18 cellular contexts compared by ENCODE assay signal in genomic region chr17:77824780-77825280, GRCh38.
A peak's percentile ranks its signal among the peaks of the same experiment; 100 is the strongest.
DNase-seq lines count a peak whose midpoint lies in the region; ATAC-seq and TF ChIP-seq lines count a peak whose summit lies in the region.
"Had no signal": no experiment of that assay in that cellular context is flagged by ENCODE, and none has a peak within 500 bp of the region (broad histone marks: within the 10 kb centered on the region; RNA-seq: fewer than 3 reads in every experiment).

No MANE protein-coding gene starts in this region.

- peak; percentile 17 for DNase-seq in activated naive CD8-positive, alpha-beta T cell treated with anti-CD3 and anti-CD28 coated beads, Interleukin-2, amount 10 ng/mL, durations not matched to agents 7 days and 5 days
- DNase-seq in activated naive CD8-positive, alpha-beta T cell treated with anti-CD3 and anti-CD28 coated beads for 36 hours = no peak
- DNase-seq in H9 (peak; percentile 31), chondrocyte (ENCODE audit: low spot score) (peak; percentile 20), posterior vena cava (ENCODE audit: low spot score) (peak; percentile 73), HFFc6 (no peak)
- no peak for DNase-seq in activated T-cell treated with anti-CD3 and anti-CD28 coated beads, Interleukin-2, amount 50 U/mL, for 4 hours
- DNase-seq: CD4-positive, CD25-positive, alpha-beta regulatory T cell; H7; KBM-7; MG63; NCI-H2029; NCI-H446; NCI-H524 treated with DMSO at 0.1 percent for 48 hours; NCI-H774 had no signal

- TF ChIP-seq CTCF in H9 (conservative IDR thresholded peaks at IDR 0.05) (no peak), chondrocyte (IDR thresholded peaks at IDR 0.05) (no peak), HFFc6 (IDR thresholded peaks at IDR 0.05) (no peak)

- no peak overlapping the region for H3K4me2 ChIP-seq in H9 (ENCODE audit: insufficient read depth, insufficient read length, low read length)

- no peaks in the 10 kb centered on the region for H4K20me1 ChIP-seq in H9 (ENCODE audit: control insufficient read depth, insufficient read depth, insufficient read length)

- no peaks in the 10 kb centered on the region for H3K79me2 ChIP-seq in H9 (ENCODE audit: insufficient read depth, low read length)

- H3K9ac ChIP-seq in H9 (ENCODE audit: extremely low read depth, insufficient read length, low read length) = no peak overlapping the region

- intact Hi-C loops in posterior vena cava (cut with DNase I) = no loop called here

- no peak overlapping the region for H2BK20ac ChIP-seq in H9 (ENCODE audit: low read depth, low read length, poor library complexity, severe bottlenecking)

- H4K5ac ChIP-seq in H9 (ENCODE audit: insufficient read length, low read depth, low read length) = no peak overlapping the region

- no peak overlapping the region for H2AFZ ChIP-seq in H9 (ENCODE audit: low read length)

- peaks cover 6% of the 10 kb centered on the region for H3K27me3 Mint-ChIP-seq in activated naive CD8-positive, alpha-beta T cell treated with anti-CD3 and anti-CD28 coated beads, Interleukin-2, amount 10 ng/mL, durations not matched to agents 7 days and 5 days
- no peaks in the 10 kb centered on the region for H3K27me3 Mint-ChIP-seq in activated naive CD8-positive, alpha-beta T cell treated with anti-CD3 and anti-CD28 coated beads for 36 hours
- peaks cover 8% of the 10 kb centered on the region for H3K27me3 Mint-ChIP-seq in H9 (ENCODE audit: low read depth)
- peaks cover 9% of the 10 kb centered on the region for H3K27me3 Mint-ChIP-seq in chondrocyte (ENCODE audit: low read depth)
- H3K27me3 Mint-ChIP-seq in HFFc6 (ENCODE audit: insufficient read depth) = peaks cover 21% of the 10 kb centered on the region
- H3K27me3 Mint-ChIP-seq in activated T-cell treated with anti-CD3 and anti-CD28 coated beads, Interleukin-2, amount 50 U/mL, for 4 hours (ENCODE audit: low read depth) = no peaks in the 10 kb centered on the region
- H3K27me3 Mint-ChIP-seq: CD4-positive, CD25-positive, alpha-beta regulatory T cell had no signal

- no peak overlapping the region for H3K27ac Mint-ChIP-seq in activated naive CD8-positive, alpha-beta T cell treated with anti-CD3 and anti-CD28 coated beads, Interleukin-2, amount 10 ng/mL, durations not matched to agents 7 days and 5 days
- no peak overlapping the region for H3K27ac Mint-ChIP-seq in activated naive CD8-positive, alpha-beta T cell treated with anti-CD3 and anti-CD28 coated beads for 36 hours
- H3K27ac Mint-ChIP-seq in H9 = peak overlapping the region in 1 of 3 experiments; percentile 68; a peak in 1 of 7 replicates
- H3K27ac Mint-ChIP-seq in chondrocyte (ENCODE audit: unreplicated experiment) = no peak overlapping the region
- no peak overlapping the region for H3K27ac Mint-ChIP-seq in HFFc6

- no peaks in the 10 kb centered on the region for H3K9me3 ChIP-seq in H9 (ENCODE audit: control insufficient read depth, low read depth, low read length)
- H3K9me3 ChIP-seq: MG63, SJSA1 had no signal

- no CpG with 5 or more reads among the region's 9 CpGs for WGBS in H9 (ENCODE audit: extremely low coverage, insufficient read length, low lambda C conversion rate)

- H3K14ac ChIP-seq in H9 (ENCODE audit: insufficient read depth, low read length) = no peak overlapping the region

- no peak overlapping the region for H3K4me3 Mint-ChIP-seq in activated naive CD8-positive, alpha-beta T cell treated with anti-CD3 and anti-CD28 coated beads, Interleukin-2, amount 10 ng/mL, durations not matched to agents 7 days and 5 days
- H3K4me3 Mint-ChIP-seq in activated naive CD8-positive, alpha-beta T cell treated with anti-CD3 and anti-CD28 coated beads for 36 hours = no peak overlapping the region
- H3K4me3 Mint-ChIP-seq in H9 (no peak overlapping the region), chondrocyte (ENCODE audit: unreplicated experiment) (no peak overlapping the region), HFFc6 (no peak overlapping the region)
- H3K4me3 Mint-ChIP-seq in activated T-cell treated with anti-CD3 and anti-CD28 coated beads, Interleukin-2, amount 50 U/mL, for 4 hours = no peak overlapping the region
- H3K4me3 Mint-ChIP-seq: CD4-positive, CD25-positive, alpha-beta regulatory T cell had no signal

- H2BK15ac ChIP-seq in H9 (ENCODE audit: low read depth, low read length) = no peak overlapping the region

- no peak overlapping the region for H2BK12ac ChIP-seq in H9 (ENCODE audit: insufficient read length, low read depth, low read length)

- no peak overlapping the region for H3K27ac ChIP-seq in H9 (ENCODE audit: insufficient read length, low read depth, low read length)
- H3K27ac ChIP-seq: SJSA1 had no signal

- no peak overlapping the region for H2AK5ac ChIP-seq in H9 (ENCODE audit: insufficient read length, low read length)

- H3T11ph ChIP-seq in H9 (ENCODE audit: low read length) = no peak overlapping the region

- ATAC-seq in activated naive CD8-positive, alpha-beta T cell treated with anti-CD3 and anti-CD28 coated beads, Interleukin-2, amount 10 ng/mL, durations not matched to agents 7 days and 5 days (ENCODE audit: low read depth) = no peak
- no peak for ATAC-seq in GM18502 (IDR thresholded peaks at IDR 0.05; ENCODE audit: poor library complexity, unreplicated experiment)
- no peak for ATAC-seq in activated T-cell treated with anti-CD3 and anti-CD28 coated beads, Interleukin-2, amount 50 U/mL, for 4 hours
- ATAC-seq: Right ventricle myocardium inferior had no signal

- no peak overlapping the region for H3K23ac ChIP-seq in H9 (ENCODE audit: insufficient read length, low read depth, low read length)

- H4K8ac ChIP-seq in H9 (replicated peaks; ENCODE audit: insufficient read length, low read depth, low read length) = no peak overlapping the region

- no peak overlapping the region for H2BK5ac ChIP-seq in H9 (ENCODE audit: insufficient read length, low read length)

- H3K23me2 ChIP-seq in H9 (ENCODE audit: insufficient read length, low read depth, low read length, poor library complexity, severe bottlenecking) = no peaks in the 10 kb centered on the region

- POLR2A ChIA-PET in activated naive CD8-positive, alpha-beta T cell treated with anti-CD3 and anti-CD28 coated beads, Interleukin-2, amount 10 ng/mL, durations not matched to agents 7 days and 5 days (lab: Charles Lee) = interaction anchor here (1.8 kb wide), 1 partner anchor 134 kb away, joined by 5 read pairs; the partner anchor contains the start of gene TNRC6C

- no peaks in the 10 kb centered on the region for H3K36me3 Mint-ChIP-seq in activated naive CD8-positive, alpha-beta T cell treated with anti-CD3 and anti-CD28 coated beads, Interleukin-2, amount 10 ng/mL, durations not matched to agents 7 days and 5 days
- H3K36me3 Mint-ChIP-seq in activated naive CD8-positive, alpha-beta T cell treated with anti-CD3 and anti-CD28 coated beads for 36 hours = no peaks in the 10 kb centered on the region
- no peaks in the 10 kb centered on the region for H3K36me3 Mint-ChIP-seq in H9 (ENCODE audit: insufficient read depth in 1 of 3, low read depth in 3 of 3)
- no peaks in the 10 kb centered on the region for H3K36me3 Mint-ChIP-seq in chondrocyte (ENCODE audit: low read depth)
- H3K36me3 Mint-ChIP-seq in HFFc6 (ENCODE audit: low read depth) = no peaks in the 10 kb centered on the region
- H3K36me3 Mint-ChIP-seq in activated T-cell treated with anti-CD3 and anti-CD28 coated beads, Interleukin-2, amount 50 U/mL, for 4 hours (ENCODE audit: insufficient read depth) = no peaks in the 10 kb centered on the region
- H3K36me3 Mint-ChIP-seq: CD4-positive, CD25-positive, alpha-beta regulatory T cell had no signal

- no peak overlapping the region for H4K91ac ChIP-seq in H9 (ENCODE audit: insufficient read length, low read depth, low read length)

- no peaks in the 10 kb centered on the region for H3K79me1 ChIP-seq in H9 (ENCODE audit: insufficient read depth, low read depth, low read length, poor library complexity, severe bottlenecking)

- no peak overlapping the region for H3K4ac ChIP-seq in H9 (ENCODE audit: low read depth, low read length)

- H3K56ac ChIP-seq in H9 (ENCODE audit: insufficient read length, low read depth, low read length) = no peak overlapping the region

- H3K18ac ChIP-seq in H9 (ENCODE audit: insufficient read length, low read depth, low read length) = no peak overlapping the region

- no peak overlapping the region for H2BK120ac ChIP-seq in H9 (ENCODE audit: low read depth, low read length, poor library complexity, severe bottlenecking)

- no peaks in the 10 kb centered on the region for H3K9me3 Mint-ChIP-seq in activated naive CD8-positive, alpha-beta T cell treated with anti-CD3 and anti-CD28 coated beads, Interleukin-2, amount 10 ng/mL, durations not matched to agents 7 days and 5 days
- no peaks in the 10 kb centered on the region for H3K9me3 Mint-ChIP-seq in activated naive CD8-positive, alpha-beta T cell treated with anti-CD3 and anti-CD28 coated beads for 36 hours
- H3K9me3 Mint-ChIP-seq in H9 = peaks cover 5 to 12% of the 10 kb centered on the region in 2 experiments; a peak in 2 of 5 replicates
- no peaks in the 10 kb centered on the region for H3K9me3 Mint-ChIP-seq in chondrocyte (ENCODE audit: low read depth)
- H3K9me3 Mint-ChIP-seq in HFFc6 = no peaks in the 10 kb centered on the region; the same call in 1 of the 2 replicates
- no peaks in the 10 kb centered on the region for H3K9me3 Mint-ChIP-seq in activated T-cell treated with anti-CD3 and anti-CD28 coated beads, Interleukin-2, amount 50 U/mL, for 4 hours
- H3K9me3 Mint-ChIP-seq: CD4-positive, CD25-positive, alpha-beta regulatory T cell had no signal

- H3K4me1 Mint-ChIP-seq in activated naive CD8-positive, alpha-beta T cell treated with anti-CD3 and anti-CD28 coated beads, Interleukin-2, amount 10 ng/mL, durations not matched to agents 7 days and 5 days = peaks cover 3% of the 10 kb centered on the region
- no peaks in the 10 kb centered on the region for H3K4me1 Mint-ChIP-seq in activated naive CD8-positive, alpha-beta T cell treated with anti-CD3 and anti-CD28 coated beads for 36 hours
- peaks cover 36 to 54% of the 10 kb centered on the region in 2 experiments for H3K4me1 Mint-ChIP-seq in H9
- H3K4me1 Mint-ChIP-seq in chondrocyte (ENCODE audit: low read depth) = peaks cover 7% of the 10 kb centered on the region
- H3K4me1 Mint-ChIP-seq in HFFc6 (ENCODE audit: low read depth) = no peaks in the 10 kb centered on the region; the same call in 1 of the 2 replicates
- peaks cover 6% of the 10 kb centered on the region for H3K4me1 Mint-ChIP-seq in activated T-cell treated with anti-CD3 and anti-CD28 coated beads, Interleukin-2, amount 50 U/mL, for 4 hours (ENCODE audit: low read depth)

- H3K27me3 ChIP-seq in H9 (ENCODE audit: insufficient read depth, low read length) = no peaks in the 10 kb centered on the region
- H3K27me3 ChIP-seq: MG63 had no signal

- peaks cover 5% of the 10 kb centered on the region; the same call in 1 of the 2 replicates for H3K4me1 ChIP-seq in H9 (ENCODE audit: insufficient read depth, low read length)

Comparison
In these comparisons a context has a peak if more than half of its experiments do, and no peak if none do; other contexts are left out.
1. DNase-seq: peak in activated naive CD8-positive, alpha-beta T cell treated with anti-CD3 and anti-CD28 coated beads, Interleukin-2, amount 10 ng/mL, durations not matched to agents 7 days and 5 days (single experiment), H9 (single experiment), chondrocyte (single experiment) and posterior vena cava (single experiment); none in activated naive CD8-positive, alpha-beta T cell treated with anti-CD3 and anti-CD28 coated beads for 36 hours (single experiment), HFFc6 (single experiment) and activated T-cell treated with anti-CD3 and anti-CD28 coated beads, Interleukin-2, amount 50 U/mL, for 4 hours (single experiment).